In genomic region chr9:115152281-115152680, GRCh38 we compare ENCODE assay signal across 26 cellular contexts.
"Had no signal": no experiment of that assay in that cellular context is flagged by ENCODE, and none has a peak within 500 bp of the region (broad histone marks: within the 10 kb centered on the region; RNA-seq: fewer than 3 reads in every experiment).

No MANE protein-coding gene starts in this region.

- ATAC-seq: stimulated activated effector memory CD8-positive, alpha-beta T cell treated with anti-CD3 and anti-CD28 coated beads, Interleukin-12 subunit alpha, Interleukin-12 subunit beta, amount 100 ng/mL, for 72 hours; stimulated activated memory B cell treated with anti-CD40 and anti-IgM and Interleukin-4, amounts not matched to agents 10 μg/mL and 1 μg/mL and 100 μg/mL, for 72 hours; stimulated activated naive B cell treated with anti-CD40 and anti-IgM and Interleukin-4, amounts not matched to agents 10 μg/mL and 1 μg/mL and 100 μg/mL, for 72 hours; stimulated activated naive CD8-positive, alpha-beta T cell treated with anti-CD3 and anti-CD28 coated beads, Interleukin-15, amount 100 ng/mL, for 72 hours; stimulated activated naive CD8-positive, alpha-beta T cell treated with anti-CD3 and anti-CD28 coated beads, Interleukin-15, Interleukin-2, amounts not matched to agents 100 U/mL and 50 U/mL, for 24 hours; upper lobe of right lung had no signal

- DNase-seq: stimulated activated CD4-positive, alpha-beta T cell treated with anti-CD3 and anti-CD28 coated beads, Interleukin-2, amount 100 ng/mL, for 48 hours; stimulated activated CD4-positive, alpha-beta T cell treated with anti-CD3 and anti-CD28 coated beads, Interleukin-4, amount 100 ng/mL, for 1 hour; stimulated activated CD4-positive, alpha-beta T cell treated with anti-CD3 and anti-CD28 coated beads, Interleukin-4, amount 100 ng/mL, for 24 hours; stimulated activated CD4-positive, alpha-beta T cell treated with anti-CD3 and anti-CD28 coated beads, Interleukin-4, amount 100 ng/mL, for 4 hours; stimulated activated CD8-positive, alpha-beta memory T cell treated with anti-CD3 and anti-CD28 coated beads, Interleukin-4, amount 100 ng/mL, for 48 hours; stimulated activated naive B cell treated with anti-CD40 and anti-IgM and Interleukin-4, amounts not matched to agents 10 μg/mL and 1 μg/mL and 100 μg/mL, for 72 hours; stimulated activated naive CD4-positive, alpha-beta T cell; stimulated activated naive CD4-positive, alpha-beta T cell treated with Interleukin-2 at 50 U/mL for 16 hours; stimulated activated naive CD8-positive, alpha-beta T cell treated with anti-CD3 and anti-CD28 coated beads, Interleukin-15, amount 100 ng/mL, for 72 hours; stimulated activated naive CD8-positive, alpha-beta T cell treated with anti-CD3 and anti-CD28 coated beads, Interleukin-15, Interleukin-2, amounts not matched to agents 100 U/mL and 50 U/mL, for 24 hours; stomach; substantia nigra; testis; thyroid gland; tibial artery; transverse colon; trophoblast cell; upper lobe of left lung; upper lobe of right lung had no signal

- H3K4me3 ChIP-seq: stomach, suprapubic skin, testis, thoracic aorta, thyroid gland, tibial artery, tibial nerve, transverse colon, upper lobe of left lung, upper lobe of right lung, vagina had no signal

- H3K4me1 ChIP-seq: suprapubic skin, testis, thyroid gland, tibial nerve, upper lobe of left lung, upper lobe of right lung had no signal

- H3K9me3 ChIP-seq: stomach, suprapubic skin, testis, thoracic aorta, thyroid gland, tibial artery, tibial nerve, transverse colon, upper lobe of left lung, upper lobe of right lung, vagina had no signal

- H3K27ac ChIP-seq: stomach, suprapubic skin, testis, thoracic aorta, thyroid gland, tibial artery, tibial nerve, transverse colon, upper lobe of left lung, upper lobe of right lung, vagina had no signal

- FAIRE-seq: urothelium cell line had no signal

- H3K27me3 ChIP-seq: stomach, suprapubic skin, testis, thyroid gland, tibial artery, tibial nerve, upper lobe of left lung, upper lobe of right lung, vagina had no signal

- H3K36me3 ChIP-seq: stomach, suprapubic skin, thoracic aorta, thyroid gland, tibial artery, tibial nerve, transverse colon, upper lobe of left lung, upper lobe of right lung, vagina had no signal
